39 cellular contexts compared by ENCODE assay signal in genomic region chr22:27011717-27012116, GRCh38.
"Had no signal": no experiment of that assay in that cellular context is flagged by ENCODE, and none has a peak within 500 bp of the region (broad histone marks: within the 10 kb centered on the region; RNA-seq: fewer than 3 reads in every experiment).

No MANE protein-coding gene starts in this region.

- FAIRE-seq: astrocyte, bronchial epithelial cell had no signal

- H3K36me3 ChIP-seq: adrenal gland, ascending aorta, brain microvascular endothelial cell, breast epithelium, cardiac muscle cell had no signal

- H3K4me1 Mint-ChIP-seq: activated naive CD4-positive, alpha-beta T cell treated with anti-CD3 and anti-CD28 coated beads, Interleukin-2, amount 10 ng/mL, durations not matched to agents 7 days and 5 days; activated naive CD4-positive, alpha-beta T cell treated with anti-CD3 and anti-CD28 coated beads, Interleukin-2, amount 50 U/mL, for 24 hours; activated naive CD8-positive, alpha-beta T cell treated with anti-CD3 and anti-CD28 coated beads for 36 hours; activated naive CD8-positive, alpha-beta T cell treated with anti-CD3 and anti-CD28 coated beads, Interleukin-2, amount 10 ng/mL, durations not matched to agents 7 days and 5 days; activated naive CD8-positive, alpha-beta T cell treated with anti-CD3 and anti-CD28 coated beads, Interleukin-2, amount 50 U/mL, for 24 hours; activated T-helper 17 cell treated with anti-CD3 and anti-CD28 coated beads, Interleukin-2, amount 50 U/mL, for 72 hours; central memory CD8-positive, alpha-beta T cell had no signal

- H3K4me1 ChIP-seq: adrenal gland, body of pancreas, breast epithelium had no signal

- H3K27me3 ChIP-seq: ascending aorta, body of pancreas, brain microvascular endothelial cell had no signal

- DNase-seq: activated effector memory CD4-positive, alpha-beta T cell treated with anti-CD3 and anti-CD28 coated beads, Interleukin-2, amount 50 U/mL, for 16 hours; activated effector memory CD4-positive, alpha-beta T cell treated with Interleukin-2 at 50 U/mL for 16 hours; activated gamma-delta T cell; activated gamma-delta T cell treated with Interleukin-2 at 50 U/mL for 16 hours; activated naive CD4-positive, alpha-beta T cell; activated naive CD4-positive, alpha-beta T cell treated with anti-CD3 and anti-CD28 coated beads for 36 hours; activated naive CD4-positive, alpha-beta T cell treated with anti-CD3 and anti-CD28 coated beads, Interleukin-2, amount 10 ng/mL, durations not matched to agents 7 days and 5 days; activated naive CD4-positive, alpha-beta T cell treated with anti-CD3 and anti-CD28 coated beads, Interleukin-2, amount 50 U/mL, for 16 hours; activated naive CD4-positive, alpha-beta T cell treated with Interleukin-2 at 50 U/mL for 16 hours; activated naive CD8-positive, alpha-beta T cell treated with anti-CD3 and anti-CD28 coated beads for 36 hours; activated naive CD8-positive, alpha-beta T cell treated with anti-CD3 and anti-CD28 coated beads, Interleukin-2, amount 10 ng/mL, durations not matched to agents 7 days and 5 days; activated naive CD8-positive, alpha-beta T cell treated with anti-CD3 and anti-CD28 coated beads, Interleukin-2, amount 50 U/mL, for 24 hours; activated T-cell treated with anti-CD3 and anti-CD28 coated beads, Interleukin-2, amount 50 U/mL, for 1 hour; activated T-cell treated with anti-CD3 and anti-CD28 coated beads, Interleukin-2, amount 50 U/mL, for 24 hours; activated T-cell treated with anti-CD3 and anti-CD28 coated beads, Interleukin-2, amount 50 U/mL, for 4 hours; activated T-cell treated with anti-CD3 and anti-CD28 coated beads, Interleukin-2, amount 50 U/mL, for 72 hours; adrenal gland; amniotic stem cell; amygdala; anterior cingulate cortex; aorta; body of pancreas; brain microvascular endothelial cell; caudate nucleus; central memory CD4-positive, alpha-beta T cell; cerebellar nuclear complex had no signal

- H3K4me3 ChIP-seq: adrenal gland, ascending aorta, body of pancreas, breast epithelium, cardiac muscle cell had no signal

- ATAC-seq: activated naive CD4-positive, alpha-beta T cell treated with anti-CD3 and anti-CD28 coated beads, Interleukin-2, amount 50 U/mL, for 72 hours; activated naive CD8-positive, alpha-beta T cell treated with anti-CD3 and anti-CD28 coated beads, Interleukin-2, amount 50 U/mL, for 24 hours; activated T-cell treated with anti-CD3 and anti-CD28 coated beads, Interleukin-2, amount 50 U/mL, for 4 hours; activated T-cell treated with anti-CD3 and anti-CD28 coated beads, Interleukin-2, amount 50 U/mL, for 72 hours; activated T-helper 17 cell treated with anti-CD3 and anti-CD28 coated beads, Interleukin-2, amount 50 U/mL, for 72 hours; body of pancreas had no signal

- H3K27me3 Mint-ChIP-seq: activated naive CD4-positive, alpha-beta T cell treated with anti-CD3 and anti-CD28 coated beads, Interleukin-2, amount 10 ng/mL, durations not matched to agents 7 days and 5 days; activated naive CD8-positive, alpha-beta T cell treated with anti-CD3 and anti-CD28 coated beads for 36 hours; activated naive CD8-positive, alpha-beta T cell treated with anti-CD3 and anti-CD28 coated beads, Interleukin-2, amount 10 ng/mL, durations not matched to agents 7 days and 5 days; activated naive CD8-positive, alpha-beta T cell treated with anti-CD3 and anti-CD28 coated beads, Interleukin-2, amount 50 U/mL, for 24 hours; brain; central memory CD8-positive, alpha-beta T cell had no signal

- H3K9me3 ChIP-seq: adrenal gland, ascending aorta, breast epithelium had no signal

- H3K27ac ChIP-seq: adrenal gland, ascending aorta, body of pancreas, brain microvascular endothelial cell, breast epithelium, cardiac muscle cell had no signal

- H3K4me3 Mint-ChIP-seq: activated naive CD4-positive, alpha-beta T cell treated with anti-CD3 and anti-CD28 coated beads for 36 hours; activated naive CD4-positive, alpha-beta T cell treated with anti-CD3 and anti-CD28 coated beads, Interleukin-2, amount 10 ng/mL, durations not matched to agents 7 days and 5 days; activated naive CD4-positive, alpha-beta T cell treated with anti-CD3 and anti-CD28 coated beads, Interleukin-2, amount 50 U/mL, for 24 hours; activated naive CD8-positive, alpha-beta T cell; activated naive CD8-positive, alpha-beta T cell treated with anti-CD3 and anti-CD28 coated beads for 36 hours; activated naive CD8-positive, alpha-beta T cell treated with anti-CD3 and anti-CD28 coated beads, Interleukin-2, amount 10 ng/mL, durations not matched to agents 7 days and 5 days; activated naive CD8-positive, alpha-beta T cell treated with anti-CD3 and anti-CD28 coated beads, Interleukin-2, amount 50 U/mL, for 24 hours; activated T-cell treated with anti-CD3 and anti-CD28 coated beads, Interleukin-2, amount 50 U/mL, for 24 hours; activated T-cell treated with anti-CD3 and anti-CD28 coated beads, Interleukin-2, amount 50 U/mL, for 4 hours; activated T-cell treated with anti-CD3 and anti-CD28 coated beads, Interleukin-2, amount 50 U/mL, for 72 hours; activated T-helper 1 cell treated with anti-CD3 and anti-CD28 coated beads, Interleukin-12 subunit alpha, Interleukin-12 subunit beta, Interleukin-2, Interleukin-4 antibody, amounts not matched to agents 30 ng/mL and 10 ng/mL and 1 ng/mL, durations not matched to agents 14 hours and 24 hours and 36 hours; activated T-helper 17 cell treated with anti-CD3 and anti-CD28 coated beads, Interleukin-2, amount 50 U/mL, for 72 hours; brain; central memory CD8-positive, alpha-beta T cell had no signal

- H3K36me3 Mint-ChIP-seq: activated naive CD4-positive, alpha-beta T cell treated with anti-CD3 and anti-CD28 coated beads, Interleukin-2, amount 10 ng/mL, durations not matched to agents 7 days and 5 days; activated naive CD4-positive, alpha-beta T cell treated with anti-CD3 and anti-CD28 coated beads, Interleukin-2, amount 50 U/mL, for 24 hours; activated naive CD4-positive, alpha-beta T cell treated with anti-CD3 and anti-CD28 coated beads, Interleukin-2, amount 50 U/mL, for 72 hours; activated naive CD8-positive, alpha-beta T cell; activated naive CD8-positive, alpha-beta T cell treated with anti-CD3 and anti-CD28 coated beads for 36 hours; activated naive CD8-positive, alpha-beta T cell treated with anti-CD3 and anti-CD28 coated beads, Interleukin-2, amount 10 ng/mL, durations not matched to agents 7 days and 5 days; brain had no signal

- H3K9me3 Mint-ChIP-seq: activated naive CD4-positive, alpha-beta T cell treated with anti-CD3 and anti-CD28 coated beads for 36 hours; activated naive CD4-positive, alpha-beta T cell treated with anti-CD3 and anti-CD28 coated beads, Interleukin-2, amount 10 ng/mL, durations not matched to agents 7 days and 5 days; activated naive CD4-positive, alpha-beta T cell treated with anti-CD3 and anti-CD28 coated beads, Interleukin-2, amount 50 U/mL, for 24 hours; activated naive CD4-positive, alpha-beta T cell treated with anti-CD3 and anti-CD28 coated beads, Interleukin-2, amount 50 U/mL, for 72 hours; activated naive CD8-positive, alpha-beta T cell treated with anti-CD3 and anti-CD28 coated beads for 36 hours; activated naive CD8-positive, alpha-beta T cell treated with anti-CD3 and anti-CD28 coated beads, Interleukin-2, amount 10 ng/mL, durations not matched to agents 7 days and 5 days; activated naive CD8-positive, alpha-beta T cell treated with anti-CD3 and anti-CD28 coated beads, Interleukin-2, amount 50 U/mL, for 24 hours; activated T-cell treated with anti-CD3 and anti-CD28 coated beads, Interleukin-2, amount 50 U/mL, for 24 hours; activated T-cell treated with anti-CD3 and anti-CD28 coated beads, Interleukin-2, amount 50 U/mL, for 4 hours; activated T-cell treated with anti-CD3 and anti-CD28 coated beads, Interleukin-2, amount 50 U/mL, for 72 hours; activated T-helper 1 cell treated with anti-CD3 and anti-CD28 coated beads, Interleukin-12 subunit alpha, Interleukin-12 subunit beta, Interleukin-2, Interleukin-4 antibody, amounts not matched to agents 30 ng/mL and 10 ng/mL and 1 ng/mL, durations not matched to agents 14 hours and 24 hours and 36 hours; activated T-helper 17 cell treated with anti-CD3 and anti-CD28 coated beads, Interleukin-2, amount 50 U/mL, for 72 hours; activated T-helper 2 cell treated with anti-CD3 and anti-CD28 coated beads, Interferon-gamma antibody, Interleukin-2, Interleukin-4, amounts not matched to agents 10 μg/mL and 5 μg/mL and 100 μg/mL, durations not matched to agents 14 hours and 24 hours and 36 hours; central memory CD8-positive, alpha-beta T cell had no signal

- H3K27ac Mint-ChIP-seq: activated naive CD4-positive, alpha-beta T cell treated with anti-CD3 and anti-CD28 coated beads for 36 hours; activated naive CD4-positive, alpha-beta T cell treated with anti-CD3 and anti-CD28 coated beads, Interleukin-2, amount 10 ng/mL, durations not matched to agents 7 days and 5 days; activated naive CD4-positive, alpha-beta T cell treated with anti-CD3 and anti-CD28 coated beads, Interleukin-2, amount 50 U/mL, for 24 hours; activated naive CD4-positive, alpha-beta T cell treated with anti-CD3 and anti-CD28 coated beads, Interleukin-2, amount 50 U/mL, for 72 hours; activated naive CD8-positive, alpha-beta T cell; activated naive CD8-positive, alpha-beta T cell treated with anti-CD3 and anti-CD28 coated beads for 36 hours; activated naive CD8-positive, alpha-beta T cell treated with anti-CD3 and anti-CD28 coated beads, Interleukin-2, amount 10 ng/mL, durations not matched to agents 7 days and 5 days; activated naive CD8-positive, alpha-beta T cell treated with anti-CD3 and anti-CD28 coated beads, Interleukin-2, amount 50 U/mL, for 24 hours; activated T-cell treated with anti-CD3 and anti-CD28 coated beads, Interleukin-2, amount 50 U/mL, for 24 hours; activated T-cell treated with anti-CD3 and anti-CD28 coated beads, Interleukin-2, amount 50 U/mL, for 72 hours; activated T-helper 1 cell treated with anti-CD3 and anti-CD28 coated beads, Interleukin-12 subunit alpha, Interleukin-12 subunit beta, Interleukin-2, Interleukin-4 antibody, amounts not matched to agents 30 ng/mL and 10 ng/mL and 1 ng/mL, durations not matched to agents 14 hours and 24 hours and 36 hours; activated T-helper 17 cell treated with anti-CD3 and anti-CD28 coated beads, Interleukin-2, amount 50 U/mL, for 72 hours; activated T-helper 2 cell treated with anti-CD3 and anti-CD28 coated beads, Interferon-gamma antibody, Interleukin-2, Interleukin-4, amounts not matched to agents 10 μg/mL and 5 μg/mL and 100 μg/mL, durations not matched to agents 14 hours and 24 hours and 36 hours had no signal
